ENCODE assay signal across 2 cellular contexts in genomic region chr7:8239702-8240362, GRCh38. TPM values are rescaled to one million over a fixed set of nuclear protein-coding genes. Genes with fewer than 3 reads are reported as not detected.
"Had no signal": no experiment of that assay in that cellular context is flagged by ENCODE, and none has a peak within 500 bp of the region (broad histone marks: within the 10 kb centered on the region; RNA-seq: fewer than 3 reads in every experiment).

No MANE protein-coding gene starts in this region.

RNA-seq across cellular contexts. Expression of gene ICA1, which starts 22.1 kb away (rescaled TPM):
- total RNA-seq: LHCN-M2, SJCRH30 had no signal
